ENCODE assay signal across 27 cellular contexts in genomic region chr4:166577639-166578038, GRCh38.
DNase-seq lines count a peak whose midpoint lies in the region; ATAC-seq and TF ChIP-seq lines count a peak whose summit lies in the region.
"Had no signal": no experiment of that assay in that cellular context is flagged by ENCODE, and none has a peak within 500 bp of the region (broad histone marks: within the 10 kb centered on the region; RNA-seq: fewer than 3 reads in every experiment).

No MANE protein-coding gene starts in this region.

- no peak for TF ChIP-seq RAD21 in HCT116 (IDR thresholded peaks at IDR 0.05; ENCODE audit: low read depth)

- H3K9me3 ChIP-seq in BE2C = no peaks in the 10 kb centered on the region
- H3K9me3 ChIP-seq in HCT116 (ENCODE audit: control insufficient read depth in 1 of 2, insufficient read depth in 1 of 2, low read depth in 1 of 2, low read length in 2 of 2) = no peaks in the 10 kb centered on the region
- H3K9me3 ChIP-seq: A549, BLaER1 had no signal

- H3K4me3 ChIP-seq in BE2C (ENCODE audit: low read depth, low read length) (no peak overlapping the region), HCT116 (replicated peaks in 1 of 2; ENCODE audit: low read depth in 1 of 2, low read length in 2 of 2) (no peak overlapping the region)
- H3K4me3 ChIP-seq: A549, BLaER1, GM12878 had no signal

- no peak overlapping the region for H3K27ac Mint-ChIP-seq in WTC11
- H3K27ac Mint-ChIP-seq in neural crest cell (ENCODE audit: unreplicated experiment) = peak overlapping the region; percentile 71
- no peak overlapping the region for H3K27ac Mint-ChIP-seq in glutamatergic neuron (ENCODE audit: unreplicated experiment)
- H3K27ac Mint-ChIP-seq: B cell; CD14-positive monocyte; CD4-positive, alpha-beta memory T cell; CD4-positive, CD25-positive, alpha-beta regulatory T cell; CD8-positive, alpha-beta memory T cell had no signal

- no peak overlapping the region for H3K4me2 ChIP-seq in HCT116 (ENCODE audit: low read length)
- H3K4me2 ChIP-seq: A549, BLaER1 had no signal

- H3K27ac ChIP-seq in HCT116 (ENCODE audit: low read depth, low read length) = no peak overlapping the region
- H3K27ac ChIP-seq: 22Rv1, A549, BLaER1 had no signal

- TF ChIP-seq CTCF in BE2C (IDR thresholded peaks at IDR 0.05; ENCODE audit: low read depth, low read length) (0 out of 2 replicates have a peak, but pooled peaks have one; percentile 17), HCT116 (IDR thresholded peaks at IDR 0.05 in 2 of 3, conservative IDR thresholded peaks at IDR 0.05 in 1 of 3; ENCODE audit: borderline replicate concordance in 1 of 3, insufficient read depth in 1 of 3, low read depth in 2 of 3, low read length in 2 of 3) (0 out of 6 replicates have a peak, but pooled peaks of 1 of the 3 experiments have one; percentile 7), WTC11 (IDR thresholded peaks at IDR 0.05) (no peak), neural crest cell (conservative IDR thresholded peaks at IDR 0.05) (no peak), glutamatergic neuron (IDR thresholded peaks at IDR 0.05; ENCODE audit: partially characterized antibody, unreplicated experiment) (no peak)

- H3K36me3 ChIP-seq in BE2C (no peaks in the 10 kb centered on the region), HCT116 (ENCODE audit: control insufficient read depth in 1 of 2, insufficient read depth in 2 of 2, low read length in 2 of 2) (no peaks in the 10 kb centered on the region)
- H3K36me3 ChIP-seq: BLaER1 had no signal

- POLR2A ChIA-PET in HCT116 (lab: Charles Lee) = no interaction called here
- POLR2A ChIA-PET in WTC11 (lab: Charles Lee) = no interaction called here

- H3K9me2 ChIP-seq in HCT116 (ENCODE audit: insufficient read depth) = no peaks in the 10 kb centered on the region

- H3K9ac ChIP-seq in HCT116 (ENCODE audit: low read length) = no peak overlapping the region
- H3K9ac ChIP-seq: BLaER1 had no signal

- peak; percentile 20; the same call in 1 of the 2 replicates for ATAC-seq in HCT116
- ATAC-seq in WTC11 = peak; percentile 66
- no peak for ATAC-seq in GM18873 (IDR thresholded peaks at IDR 0.05; ENCODE audit: low FRiP score, unreplicated experiment)
- ATAC-seq: A549, GM12878 had no signal

- no peaks in the 10 kb centered on the region for H4K20me1 ChIP-seq in HCT116 (ENCODE audit: insufficient read depth)
- H4K20me1 ChIP-seq: BLaER1 had no signal

- no peak overlapping the region for H3K4me3 Mint-ChIP-seq in WTC11
- no peak overlapping the region for H3K4me3 Mint-ChIP-seq in neural crest cell
- H3K4me3 Mint-ChIP-seq in glutamatergic neuron (ENCODE audit: unreplicated experiment) = no peak overlapping the region
- H3K4me3 Mint-ChIP-seq: B cell; CD14-positive monocyte; CD4-positive, alpha-beta memory T cell; CD4-positive, CD25-positive, alpha-beta regulatory T cell; CD8-positive, alpha-beta memory T cell had no signal

- no peaks in the 10 kb centered on the region for H3K79me2 ChIP-seq in HCT116 (ENCODE audit: insufficient read depth, low read length)

- H3K4me1 Mint-ChIP-seq in WTC11 = peaks cover 4% of the 10 kb centered on the region; the same call in 1 of the 2 replicates
- peaks cover 3% of the 10 kb centered on the region for H3K4me1 Mint-ChIP-seq in neural crest cell
- H3K4me1 Mint-ChIP-seq in glutamatergic neuron (ENCODE audit: low read depth, unreplicated experiment) = no peaks in the 10 kb centered on the region
- H3K4me1 Mint-ChIP-seq: B cell; CD14-positive monocyte; CD4-positive, alpha-beta memory T cell; CD4-positive, CD25-positive, alpha-beta regulatory T cell; CD8-positive, alpha-beta memory T cell had no signal

- H3K9me3 Mint-ChIP-seq in WTC11 (peaks cover 3% of the 10 kb centered on the region; the same call in 1 of the 2 replicates), neural crest cell (no peaks in the 10 kb centered on the region), glutamatergic neuron (ENCODE audit: unreplicated experiment) (no peaks in the 10 kb centered on the region)

- H3K4me1 ChIP-seq in BE2C (peaks cover 3% of the 10 kb centered on the region), HCT116 (ENCODE audit: control insufficient read depth in 1 of 2, insufficient read depth in 2 of 2, low read length in 2 of 2) (no peaks in the 10 kb centered on the region)
- H3K4me1 ChIP-seq: A549, BLaER1 had no signal

- H3K27me3 Mint-ChIP-seq in WTC11 (ENCODE audit: low read depth) = no peaks in the 10 kb centered on the region
- H3K27me3 Mint-ChIP-seq in neural crest cell (ENCODE audit: low read depth) = no peaks in the 10 kb centered on the region
- H3K27me3 Mint-ChIP-seq in glutamatergic neuron (ENCODE audit: unreplicated experiment) = no peaks in the 10 kb centered on the region
- H3K27me3 Mint-ChIP-seq: B cell; CD4-positive, alpha-beta memory T cell; CD4-positive, CD25-positive, alpha-beta regulatory T cell; CD8-positive, alpha-beta memory T cell had no signal

- peak; percentile 11 for DNase-seq in BE2C
- no peak for DNase-seq in HCT116 (ENCODE audit: low read depth, low spot score)
- no peak for DNase-seq in WTC11 (ENCODE audit: low spot score)
- DNase-seq in neural crest cell (ENCODE audit: low read depth, low spot score) = no peak
- no peak for DNase-seq in NCI-H2196 treated with DMSO at 0.1 percent for 48 hours (lab: John Stamatoyannopoulos, UW; ENCODE audit: unreplicated experiment)
- DNase-seq in glutamatergic neuron = no peak
- no peak for DNase-seq in NCI-H2171 (lab: John Stamatoyannopoulos, UW)
- DNase-seq: AML-193; C1 segment of cervical spinal cord; CD4-positive, alpha-beta memory T cell; CD4-positive, CD25-positive, alpha-beta regulatory T cell; CD8-positive, alpha-beta memory T cell; COR-L47; DMS 273 treated with DMSO at 0.1 percent for 48 hours; DMS153; DMS53; DMS79; DND-41; EL; GDM1 had no signal

- no peak for TF ChIP-seq POLR2A in HCT116 (IDR thresholded peaks at IDR 0.05; ENCODE audit: borderline replicate concordance, extremely low read depth, insufficient read depth, insufficient read length)

- no peak overlapping the region for H2AFZ ChIP-seq in HCT116 (ENCODE audit: low read depth, low read length, poor library complexity, severe bottlenecking)

- H3K36me3 Mint-ChIP-seq in WTC11 (no peaks in the 10 kb centered on the region), neural crest cell (ENCODE audit: low read depth) (no peaks in the 10 kb centered on the region), glutamatergic neuron (ENCODE audit: unreplicated experiment) (no peaks in the 10 kb centered on the region)
- H3K36me3 Mint-ChIP-seq: CD14-positive monocyte; CD4-positive, alpha-beta memory T cell; CD4-positive, CD25-positive, alpha-beta regulatory T cell; CD8-positive, alpha-beta memory T cell had no signal

- RAD21 ChIA-PET in HCT116 (lab: Charles Lee; ENCODE audit: low non-redundant PET in 1 of 2, low total read pairs in 2 of 2, uncharacterized antibody in 2 of 2, unreplicated experiment in 2 of 2) = no interaction called here

- no TSS peak for BruUV-seq in HCT116 (replicated peaks; lab: Mats Ljungman, UMichigan)

- intact Hi-C loops in HCT116 (cut with micrococcal nuclease) = no loop called here

- CTCF ChIA-PET in HCT116 (lab: Charles Lee) = no interaction called here
- CTCF ChIA-PET in WTC11 (lab: Charles Lee) = interaction anchor here (1.0 kb wide), 1 partner anchor 17 kb away, joined by 3 read pairs; no protein-coding TSS in a partner anchor

- H3K27me3 ChIP-seq in BE2C (no peaks in the 10 kb centered on the region), HCT116 (ENCODE audit: insufficient read depth, low read length) (no peaks in the 10 kb centered on the region)
- H3K27me3 ChIP-seq: BLaER1 had no signal

TF ChIP-seq in HCT116, 20 proteins besides CTCF, POLR2A, EP300 and RAD21 (continues in another document):
- no peak for TF ChIP-seq FOSL1 (IDR thresholded peaks at IDR 0.05; ENCODE audit: low read depth)
- TF ChIP-seq POLR2AphosphoS5 (IDR thresholded peaks at IDR 0.05; ENCODE audit: low read depth, low read length) = no peak
- TF ChIP-seq SP1 (IDR thresholded peaks at IDR 0.05; ENCODE audit: low read depth) = no peak
- TF ChIP-seq TCF7L2 (IDR thresholded peaks at IDR 0.05; ENCODE audit: borderline replicate concordance, extremely low read depth, insufficient read depth, insufficient read length) = no peak
- no peak for TF ChIP-seq EZH2 (IDR thresholded peaks at IDR 0.05)
- TF ChIP-seq SRF (IDR thresholded peaks at IDR 0.05; ENCODE audit: low read depth) = no peak
- no peak for TF ChIP-seq MAX (IDR thresholded peaks at IDR 0.05)
- no peak for TF ChIP-seq CEBPB (IDR thresholded peaks at IDR 0.05; ENCODE audit: low read depth)
- TF ChIP-seq YY1 (IDR thresholded peaks at IDR 0.05; ENCODE audit: extremely low read depth, insufficient replicate concordance, low read depth, low read length) = no peak
- no peak for TF ChIP-seq SIN3A (IDR thresholded peaks at IDR 0.05; ENCODE audit: low read depth)

TF ChIP-seq in WTC11, 78 proteins besides CTCF, POLR2A, EP300 and RAD21:
- no peak for TF ChIP-seq ATF1 (CRISPR knock-in tag; IDR thresholded peaks at IDR 0.05)
- no peak for TF ChIP-seq ZNF219 (CRISPR knock-in tag; IDR thresholded peaks at IDR 0.05; ENCODE audit: borderline replicate concordance)
- TF ChIP-seq CBFB (CRISPR knock-in tag; IDR thresholded peaks at IDR 0.05; ENCODE audit: low read depth) = no peak
- no peak for TF ChIP-seq E2F5 (CRISPR knock-in tag; IDR thresholded peaks at IDR 0.05)
- TF ChIP-seq ERG (CRISPR knock-in tag; IDR thresholded peaks at IDR 0.05) = no peak
- TF ChIP-seq JUN (CRISPR knock-in tag; IDR thresholded peaks at IDR 0.05) = no peak
- no peak for TF ChIP-seq ZNF138 (CRISPR knock-in tag; conservative IDR thresholded peaks at IDR 0.05)
